19 cellular contexts compared by ENCODE assay signal in the genomic region with DNA sequence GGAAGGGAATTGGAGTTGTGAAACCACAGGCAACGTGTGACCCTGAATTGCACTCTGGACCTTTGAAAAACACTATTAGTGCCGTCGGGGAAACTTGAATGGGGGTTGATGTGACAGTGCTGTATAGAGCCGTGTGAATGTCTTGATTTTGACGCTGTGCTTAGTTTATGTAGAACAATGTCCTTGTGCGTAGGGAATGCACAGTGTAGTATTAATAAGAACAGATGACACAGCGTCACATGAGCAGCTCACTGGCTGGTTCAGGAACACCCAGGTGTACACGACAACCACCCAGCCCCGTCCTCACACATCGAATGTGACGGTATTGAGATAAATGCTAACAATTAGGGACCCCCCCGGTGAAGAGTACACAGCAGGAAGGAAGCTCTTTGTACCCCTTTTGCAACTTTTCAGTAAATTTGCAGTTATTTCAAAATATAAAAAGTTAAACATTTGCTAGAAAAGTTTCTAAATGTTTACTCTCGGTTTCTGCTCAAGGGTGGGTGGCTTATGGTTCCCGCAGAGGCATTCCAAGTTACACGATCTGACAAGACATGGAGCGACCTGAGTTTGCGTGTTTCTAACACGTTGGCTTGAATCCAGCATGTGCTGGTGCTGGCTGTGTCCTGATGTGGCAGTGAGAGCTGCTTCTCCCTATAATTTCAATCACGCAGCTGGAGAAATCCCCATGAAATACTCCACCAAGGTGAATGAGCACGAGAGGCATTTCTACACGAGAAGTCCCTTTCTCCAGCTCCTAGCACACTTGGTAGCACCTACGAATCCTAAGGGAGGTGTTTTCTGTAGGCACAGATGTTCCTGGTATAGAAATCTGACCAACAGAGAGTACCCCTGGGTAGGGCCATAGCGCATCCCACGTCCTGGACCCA.
"Had no signal": no experiment of that assay in that cellular context is flagged by ENCODE, and none has a peak within 500 bp of the region (broad histone marks: within the 10 kb centered on the region; RNA-seq: fewer than 3 reads in every experiment).

No MANE protein-coding gene starts in this region.

- H3K27ac ChIP-seq: ovary, transverse colon had no signal

- H3K4me3 ChIP-seq: gastroesophageal sphincter, ovary, transverse colon had no signal

- H3K36me3 ChIP-seq: gastroesophageal sphincter, ovary, transverse colon had no signal

- H3K27me3 ChIP-seq: gastroesophageal sphincter, ovary, transverse colon had no signal

- H3K9me3 ChIP-seq: gastroesophageal sphincter, ovary, transverse colon had no signal

- H3K4me3 Mint-ChIP-seq: activated CD4-positive, alpha-beta T cell treated with anti-CD3 and anti-CD28 coated beads, Interleukin-2, amount 10 ng/mL, durations not matched to agents 24 days and 14 days; activated naive CD8-positive, alpha-beta T cell treated with anti-CD3 and anti-CD28 coated beads, Interleukin-2, amount 10 ng/mL, durations not matched to agents 7 days and 5 days; dendritic cell treated with granulocyte-macrophage colony-stimulating factor and Interleukin-4, amounts not matched to agents 40 ng/mL and 50 ng/mL, for 4 days; effector memory CD8-positive, alpha-beta T cell; neural crest cell; stimulated activated naive B cell treated with anti-CD40 and anti-IgM and Interleukin-4, amounts not matched to agents 10 μg/mL and 1 μg/mL and 100 μg/mL, for 72 hours; T-helper 2 cell treated with Interferon-gamma antibody and Interleukin-4, amounts not matched to agents 5 μg/mL and 100 μg/mL, for 36 hours had no signal

- ATAC-seq: effector memory CD8-positive, alpha-beta T cell; stimulated activated naive B cell treated with anti-CD40 and anti-IgM and Interleukin-4, amounts not matched to agents 10 μg/mL and 1 μg/mL and 100 μg/mL, for 72 hours had no signal

- H3K4me1 Mint-ChIP-seq: activated CD4-positive, alpha-beta T cell treated with anti-CD3 and anti-CD28 coated beads, Interleukin-2, amount 10 ng/mL, durations not matched to agents 24 days and 14 days; activated naive CD8-positive, alpha-beta T cell treated with anti-CD3 and anti-CD28 coated beads, Interleukin-2, amount 10 ng/mL, durations not matched to agents 7 days and 5 days; neural crest cell had no signal

- H3K9me3 Mint-ChIP-seq: activated CD4-positive, alpha-beta T cell treated with anti-CD3 and anti-CD28 coated beads, Interleukin-2, amount 10 ng/mL, durations not matched to agents 24 days and 14 days; activated naive CD8-positive, alpha-beta T cell treated with anti-CD3 and anti-CD28 coated beads, Interleukin-2, amount 10 ng/mL, durations not matched to agents 7 days and 5 days; dendritic cell treated with granulocyte-macrophage colony-stimulating factor and Interleukin-4, amounts not matched to agents 40 ng/mL and 50 ng/mL, for 4 days; effector memory CD8-positive, alpha-beta T cell; neural crest cell; stimulated activated naive B cell treated with anti-CD40 and anti-IgM and Interleukin-4, amounts not matched to agents 10 μg/mL and 1 μg/mL and 100 μg/mL, for 72 hours; T-helper 2 cell treated with Interferon-gamma antibody and Interleukin-4, amounts not matched to agents 5 μg/mL and 100 μg/mL, for 36 hours had no signal

- H3K36me3 Mint-ChIP-seq: activated naive CD8-positive, alpha-beta T cell treated with anti-CD3 and anti-CD28 coated beads, Interleukin-2, amount 10 ng/mL, durations not matched to agents 7 days and 5 days; stimulated activated naive B cell treated with anti-CD40 and anti-IgM and Interleukin-4, amounts not matched to agents 10 μg/mL and 1 μg/mL and 100 μg/mL, for 72 hours had no signal

- DNase-seq: activated CD4-positive, alpha-beta T cell treated with anti-CD3 and anti-CD28 coated beads, Interleukin-2, amount 10 ng/mL, durations not matched to agents 24 days and 14 days; activated CD4-positive, CD25-positive, alpha-beta regulatory T cell; activated CD8-positive, alpha-beta memory T cell treated with anti-CD3 and anti-CD28 coated beads, Interleukin-2, amount 50 U/mL, for 48 hours; activated naive CD8-positive, alpha-beta T cell treated with anti-CD3 and anti-CD28 coated beads, Interleukin-2, amount 10 ng/mL, durations not matched to agents 7 days and 5 days; cerebellar nuclear complex; effector memory CD8-positive, alpha-beta T cell; erythroblast; islet precursor cell; ovary; retina; stimulated activated CD4-positive, alpha-beta T cell treated with anti-CD3 and anti-CD28 coated beads, Interleukin-15, amount 100 ng/mL, for 24 hours; stimulated activated CD4-positive, alpha-beta T cell treated with anti-CD3 and anti-CD28 coated beads, Interleukin-4, amount 100 ng/mL, for 1 hour; stimulated activated naive B cell treated with anti-CD40 and anti-IgM and Interleukin-4, amounts not matched to agents 10 μg/mL and 1 μg/mL and 100 μg/mL, for 72 hours; substantia nigra; transverse colon had no signal
